Comparison of ENCODE assay signal across 10 cellular contexts in the genomic region with DNA sequence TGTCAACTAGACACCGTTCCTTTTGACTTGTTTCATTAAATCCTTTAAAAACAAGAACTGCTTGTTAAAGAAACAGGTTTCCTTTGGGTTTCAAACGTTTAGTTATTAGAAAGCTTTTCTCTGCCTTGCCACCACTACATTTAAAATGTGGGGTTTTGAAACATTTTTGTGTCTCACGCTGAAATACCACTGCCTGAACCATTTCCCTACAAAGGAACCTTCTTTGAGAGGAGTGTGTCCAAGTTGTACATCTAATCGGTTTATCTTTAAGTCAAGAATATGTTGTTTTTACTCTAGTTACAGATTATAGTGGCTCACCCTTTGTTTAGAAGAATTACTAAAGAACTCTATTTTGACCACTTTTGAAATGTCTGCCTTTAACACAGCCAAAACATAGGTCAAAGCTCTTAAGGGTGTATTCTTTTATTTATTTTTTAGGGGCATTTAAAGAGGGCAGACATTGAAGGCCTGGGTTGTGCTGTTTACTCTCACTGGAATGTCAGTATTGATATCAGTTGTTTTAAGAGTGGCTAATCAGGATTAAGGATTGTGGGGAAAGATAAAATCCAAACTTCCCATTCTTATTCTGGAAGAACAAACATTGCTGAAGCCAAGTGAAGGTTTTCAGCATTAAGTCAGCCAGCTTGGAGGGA.
DNase-seq lines count a peak whose midpoint lies in the region; ATAC-seq and TF ChIP-seq lines count a peak whose summit lies in the region.
"Had no signal": no experiment of that assay in that cellular context is flagged by ENCODE, and none has a peak within 500 bp of the region (broad histone marks: within the 10 kb centered on the region; RNA-seq: fewer than 3 reads in every experiment).

No MANE protein-coding gene starts in this region.

- H3K27me3 Mint-ChIP-seq in H9 (ENCODE audit: low read depth) (no peaks in the 10 kb centered on the region), activated B cell treated with CpG ODN at 0.5 μM for 24 hours (no peaks in the 10 kb centered on the region)

- no peaks in the 10 kb centered on the region for H3K27me3 ChIP-seq in H9 (ENCODE audit: insufficient read depth, low read length)
- no peaks in the 10 kb centered on the region for H3K27me3 ChIP-seq in esophagus squamous epithelium
- no peaks in the 10 kb centered on the region for H3K27me3 ChIP-seq in skeletal muscle tissue (ENCODE audit: control insufficient read depth in 3 of 3, insufficient read depth in 3 of 3, low read length in 3 of 3)

- H4K5ac ChIP-seq in H9 (ENCODE audit: insufficient read length, low read depth, low read length), result no peak overlapping the region

- no peak overlapping the region for H3K56ac ChIP-seq in H9 (ENCODE audit: insufficient read length, low read depth, low read length)

- no peak overlapping the region for H2BK20ac ChIP-seq in H9 (ENCODE audit: low read depth, low read length, poor library complexity, severe bottlenecking)

- no peak overlapping the region for H2AK5ac ChIP-seq in H9 (ENCODE audit: insufficient read length, low read length)

- peaks cover 0 to 5% (median 0%) of the 10 kb centered on the region in 3 donors for H3K36me3 ChIP-seq in esophagus squamous epithelium
- H3K36me3 ChIP-seq in skeletal muscle tissue (ENCODE audit: control insufficient read depth in 3 of 3, insufficient read depth in 3 of 3, low read length in 3 of 3), result no peaks in the 10 kb centered on the region
- H3K36me3 ChIP-seq: prostate gland had no signal

- no peak overlapping the region for H3K4me2 ChIP-seq in H9 (ENCODE audit: insufficient read depth, insufficient read length, low read length)
- H3K4me2 ChIP-seq: KMS-11 had no signal

- TF ChIP-seq CTCF in H9 (conservative IDR thresholded peaks at IDR 0.05), result no peak
- no peak for TF ChIP-seq CTCF in activated B cell treated with CpG ODN at 0.5 μM for 24 hours (IDR thresholded peaks at IDR 0.05)
- no peak for TF ChIP-seq CTCF in esophagus squamous epithelium (IDR thresholded peaks at IDR 0.05)

- H3K36me3 Mint-ChIP-seq in H9 (ENCODE audit: insufficient read depth in 1 of 3, low read depth in 3 of 3) (peaks cover 0 to 7% (median 3%) of the 10 kb centered on the region in 3 experiments; a peak in 3 of 7 replicates), activated B cell treated with CpG ODN at 0.5 μM for 24 hours (ENCODE audit: low read depth) (peaks cover 46% of the 10 kb centered on the region)

- DNase-seq in H9 (no peak), activated B cell treated with CpG ODN at 0.5 μM for 24 hours (no peak), esophagus squamous epithelium (lab: John Stamatoyannopoulos, UW) (no peak), SIG-M5 (lab: John Stamatoyannopoulos, UW) (no peak), mesenteric fat pad (ENCODE audit: low spot score) (no peak)
- no peak for DNase-seq in stimulated activated CD4-positive, alpha-beta T cell treated with anti-CD3 and anti-CD28 coated beads, Interleukin-4, amount 100 ng/mL, for 4 hours

- peak overlapping the region in 2 of 3 experiments; percentile 59 to 88; a peak in 4 of 7 replicates for H3K27ac Mint-ChIP-seq in H9
- peak overlapping the region; percentile 71 for H3K27ac Mint-ChIP-seq in activated B cell treated with CpG ODN at 0.5 μM for 24 hours

- H3K4me1 ChIP-seq in H9 (ENCODE audit: insufficient read depth, low read length) (no peaks in the 10 kb centered on the region), esophagus squamous epithelium (peaks cover 0 to 57% (median 32%) of the 10 kb centered on the region in 3 donors), skeletal muscle tissue (ENCODE audit: control insufficient read depth in 3 of 3, insufficient read depth in 3 of 3, low read length in 3 of 3) (peaks cover 65 to 83% (median 73%) of the 10 kb centered on the region in 3 donors)

- H3K18ac ChIP-seq in H9 (ENCODE audit: insufficient read length, low read depth, low read length), result no peak overlapping the region

- no peak overlapping the region for H4K91ac ChIP-seq in H9 (ENCODE audit: insufficient read length, low read depth, low read length)

- no peak overlapping the region for H3K4ac ChIP-seq in H9 (ENCODE audit: low read depth, low read length)

- no peak overlapping the region for H3K27ac ChIP-seq in H9 (ENCODE audit: insufficient read length, low read depth, low read length)
- H3K27ac ChIP-seq in esophagus squamous epithelium, result peak overlapping the region in 3 of 4 donors; percentile 3 to 53 (median 25)
- peak overlapping the region; percentile 90 for H3K27ac ChIP-seq in skeletal muscle tissue (ENCODE audit: low read depth, low read length)
- H3K27ac ChIP-seq: KMS-11, prostate gland had no signal

- H2AFZ ChIP-seq in H9 (ENCODE audit: low read length), result no peak overlapping the region

- H3K79me1 ChIP-seq in H9 (ENCODE audit: insufficient read depth, low read depth, low read length, poor library complexity, severe bottlenecking), result no peaks in the 10 kb centered on the region

- H3T11ph ChIP-seq in H9 (ENCODE audit: low read length), result no peak overlapping the region

- POLR2A ChIA-PET in activated B cell treated with CpG ODN at 0.5 μM for 24 hours (lab: Charles Lee), result interaction anchor here (1.2 to 1.7 kb wide), 4 partner anchors 19 to 100 kb away, joined by 3 to 6 read pairs (median 5); no protein-coding TSS in a partner anchor

- H2BK5ac ChIP-seq in H9 (ENCODE audit: insufficient read length, low read length), result no peak overlapping the region

- H2BK12ac ChIP-seq in H9 (ENCODE audit: insufficient read length, low read depth, low read length), result no peak overlapping the region

- no peaks in the 10 kb centered on the region for H4K20me1 ChIP-seq in H9 (ENCODE audit: control insufficient read depth, insufficient read depth, insufficient read length)

- CTCF ChIA-PET in activated B cell treated with CpG ODN at 0.5 μM for 24 hours (lab: Charles Lee), result interaction anchor here (0.5 kb wide), 1 partner anchor 690 kb away, joined by 3 read pairs; no protein-coding TSS in a partner anchor

- no peak overlapping the region for H3K9ac ChIP-seq in H9 (ENCODE audit: extremely low read depth, insufficient read length, low read length)
- peak overlapping the region in 1 of 3 donors; percentile 19 for H3K9ac ChIP-seq in skeletal muscle tissue (ENCODE audit: low read depth in 1 of 3, low read length in 3 of 3)
- H3K9ac ChIP-seq: KMS-11 had no signal

- H3K23me2 ChIP-seq in H9 (ENCODE audit: insufficient read length, low read depth, low read length, poor library complexity, severe bottlenecking), result no peaks in the 10 kb centered on the region

- no peak overlapping the region for H4K8ac ChIP-seq in H9 (replicated peaks; ENCODE audit: insufficient read length, low read depth, low read length)

- no peak for ATAC-seq in activated B cell treated with CpG ODN at 0.5 μM for 24 hours (ENCODE audit: low read depth)
- ATAC-seq in GM18870 (IDR thresholded peaks at IDR 0.05; ENCODE audit: unreplicated experiment), result no peak

- no peak overlapping the region for H3K23ac ChIP-seq in H9 (ENCODE audit: insufficient read length, low read depth, low read length)

- no peak overlapping the region for H3K14ac ChIP-seq in H9 (ENCODE audit: insufficient read depth, low read length)

- no peaks in the 10 kb centered on the region for H3K79me2 ChIP-seq in H9 (ENCODE audit: insufficient read depth, low read length)

- H3K9me3 Mint-ChIP-seq in H9 (no peaks in the 10 kb centered on the region), activated B cell treated with CpG ODN at 0.5 μM for 24 hours (no peaks in the 10 kb centered on the region)

- H2BK15ac ChIP-seq in H9 (ENCODE audit: low read depth, low read length), result no peak overlapping the region

- H3K4me3 ChIP-seq in esophagus squamous epithelium, result no peak overlapping the region
- H3K4me3 ChIP-seq in skeletal muscle tissue (ENCODE audit: low read length in 3 of 3), result no peak overlapping the region
- H3K4me3 ChIP-seq: prostate gland had no signal

- H3K9me3 ChIP-seq in H9 (ENCODE audit: control insufficient read depth, low read depth, low read length) (no peaks in the 10 kb centered on the region), esophagus squamous epithelium (no peaks in the 10 kb centered on the region), skeletal muscle tissue (ENCODE audit: control insufficient read depth in 3 of 3, low read length in 3 of 3) (no peaks in the 10 kb centered on the region)
- H3K9me3 ChIP-seq: prostate gland had no signal

- peaks cover 23 to 26% of the 10 kb centered on the region in 2 experiments for H3K4me1 Mint-ChIP-seq in H9
- peaks cover 77% of the 10 kb centered on the region for H3K4me1 Mint-ChIP-seq in activated B cell treated with CpG ODN at 0.5 μM for 24 hours

- TF ChIP-seq POLR2A in esophagus squamous epithelium (IDR thresholded peaks at IDR 0.05), result no peak

- H2BK120ac ChIP-seq in H9 (ENCODE audit: low read depth, low read length, poor library complexity, severe bottlenecking), result no peak overlapping the region

- no CpG with 5 or more reads among the region's 4 CpGs for WGBS in H9 (ENCODE audit: extremely low coverage, insufficient read length, low lambda C conversion rate)
- WGBS in esophagus squamous epithelium, 2 donors, result 56 to 59% methylated on average over 4 of the region's 4 CpGs

- intact Hi-C loops in activated B cell treated with CpG ODN at 0.5 μM for 24 hours (cut with micrococcal nuclease) (loop anchor here (5.0 kb wide), 2 partner anchors 43 to 82 kb away; no protein-coding TSS in a partner anchor), esophagus squamous epithelium (cut with DNase I) (no loop called here)

- H3K4me3 Mint-ChIP-seq in H9, result no peak overlapping the region
- H3K4me3 Mint-ChIP-seq in activated B cell treated with CpG ODN at 0.5 μM for 24 hours, result no peak overlapping the region
